ENCODE assay signal across 29 cellular contexts in the genomic region with DNA sequence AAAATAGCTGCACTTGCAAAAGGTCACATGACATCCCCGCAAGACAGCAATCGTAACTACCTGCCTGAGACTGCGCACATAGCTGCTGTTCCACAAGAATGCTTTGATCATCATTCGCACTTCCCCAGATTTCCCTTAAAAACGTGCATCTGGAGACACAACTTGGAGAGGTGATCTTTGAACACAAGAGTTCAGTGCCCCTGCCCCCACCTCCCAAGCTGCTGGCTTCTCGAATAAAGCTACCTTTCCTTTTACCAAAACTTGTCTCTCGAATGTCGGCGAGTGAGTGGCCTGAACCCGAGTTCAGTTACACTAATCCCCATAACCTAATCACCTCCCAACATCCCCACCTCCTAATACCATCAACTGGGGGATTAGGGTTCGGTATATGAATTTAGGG.
"Had no signal": no experiment of that assay in that cellular context is flagged by ENCODE, and none has a peak within 500 bp of the region (broad histone marks: within the 10 kb centered on the region; RNA-seq: fewer than 3 reads in every experiment).

No MANE protein-coding gene starts in this region.

- H3K9me3 ChIP-seq: ascending aorta, breast epithelium had no signal

- ATAC-seq: activated CD4-positive, alpha-beta T cell treated with anti-CD3 and anti-CD28 coated beads for 36 hours; activated CD8-positive, alpha-beta memory T cell treated with anti-CD3 and anti-CD28 coated beads, Interleukin-2, amount 10 ng/mL, durations not matched to agents 7 days and 5 days; activated CD8-positive, alpha-beta T cell treated with anti-CD3 and anti-CD28 coated beads, Interleukin-2, amount 10 ng/mL, durations not matched to agents 7 days and 5 days; activated naive CD4-positive, alpha-beta T cell treated with anti-CD3 and anti-CD28 coated beads, Interleukin-2, amount 50 U/mL, for 72 hours; esophagus mucosa had no signal

- H3K4me1 ChIP-seq: ascending aorta, breast epithelium had no signal

- H3K4me3 Mint-ChIP-seq: activated CD4-positive, alpha-beta memory T cell treated with anti-CD3 and anti-CD28 coated beads for 36 hours; activated CD4-positive, alpha-beta T cell treated with anti-CD3 and anti-CD28 coated beads for 36 hours; activated CD4-positive, alpha-beta T cell treated with anti-CD3 and anti-CD28 coated beads, Interleukin-2, amount 10 ng/mL, durations not matched to agents 24 days and 14 days; activated CD8-positive, alpha-beta memory T cell treated with anti-CD3 and anti-CD28 coated beads, Interleukin-2, amount 10 ng/mL, durations not matched to agents 7 days and 5 days; activated CD8-positive, alpha-beta T cell treated with anti-CD3 and anti-CD28 coated beads, Interleukin-2, amount 10 ng/mL, durations not matched to agents 7 days and 5 days; activated naive CD8-positive, alpha-beta T cell treated with anti-CD3 and anti-CD28 coated beads, Interleukin-2, amount 10 ng/mL, durations not matched to agents 7 days and 5 days; activated T-helper 1 cell treated with anti-CD3 and anti-CD28 coated beads, Interleukin-12 subunit alpha, Interleukin-12 subunit beta, Interleukin-2, Interleukin-4 antibody, amounts not matched to agents 30 ng/mL and 10 ng/mL and 1 ng/mL, durations not matched to agents 14 hours and 24 hours and 36 hours; brain; dendritic cell treated with granulocyte-macrophage colony-stimulating factor and Interleukin-4, amounts not matched to agents 40 ng/mL and 50 ng/mL, for 4 days; endodermal cell had no signal

- H3K27ac ChIP-seq: ascending aorta, breast epithelium, cardiac muscle cell, coronary artery, dorsolateral prefrontal cortex had no signal

- H3K36me3 ChIP-seq: breast epithelium, cardiac muscle cell had no signal

- H3K27me3 ChIP-seq: ascending aorta, breast epithelium, cardiac muscle cell, dorsolateral prefrontal cortex had no signal

- H3K9me3 Mint-ChIP-seq: activated CD4-positive, alpha-beta memory T cell treated with anti-CD3 and anti-CD28 coated beads for 36 hours; activated CD4-positive, alpha-beta T cell treated with anti-CD3 and anti-CD28 coated beads, Interleukin-2, amount 10 ng/mL, durations not matched to agents 24 days and 14 days; activated naive CD4-positive, alpha-beta T cell treated with anti-CD3 and anti-CD28 coated beads, Interleukin-2, amount 50 U/mL, for 72 hours; activated naive CD8-positive, alpha-beta T cell treated with anti-CD3 and anti-CD28 coated beads, Interleukin-2, amount 10 ng/mL, durations not matched to agents 7 days and 5 days; activated T-helper 1 cell treated with anti-CD3 and anti-CD28 coated beads, Interleukin-12 subunit alpha, Interleukin-12 subunit beta, Interleukin-2, Interleukin-4 antibody, amounts not matched to agents 30 ng/mL and 10 ng/mL and 1 ng/mL, durations not matched to agents 14 hours and 24 hours and 36 hours; activated T-helper 2 cell treated with anti-CD3 and anti-CD28 coated beads, Interferon-gamma antibody, Interleukin-2, Interleukin-4, amounts not matched to agents 10 μg/mL and 5 μg/mL and 100 μg/mL, durations not matched to agents 14 hours and 24 hours and 36 hours; brain; dendritic cell treated with granulocyte-macrophage colony-stimulating factor and Interleukin-4, amounts not matched to agents 40 ng/mL and 50 ng/mL, for 4 days; endodermal cell had no signal

- H3K4me3 ChIP-seq: ascending aorta, breast epithelium, cardiac muscle cell, coronary artery, dorsolateral prefrontal cortex had no signal

- H3K36me3 Mint-ChIP-seq: activated CD8-positive, alpha-beta memory T cell treated with anti-CD3 and anti-CD28 coated beads, Interleukin-2, amount 10 ng/mL, durations not matched to agents 7 days and 5 days; activated naive CD4-positive, alpha-beta T cell treated with anti-CD3 and anti-CD28 coated beads, Interleukin-2, amount 50 U/mL, for 72 hours had no signal

- DNase-seq: activated CD4-positive, alpha-beta memory T cell treated with anti-CD3 and anti-CD28 coated beads for 36 hours; activated CD4-positive, alpha-beta T cell treated with anti-CD3 and anti-CD28 coated beads for 36 hours; activated CD4-positive, alpha-beta T cell treated with anti-CD3 and anti-CD28 coated beads, Interleukin-2, amount 10 ng/mL, durations not matched to agents 24 days and 14 days; activated CD4-positive, CD25-positive, alpha-beta regulatory T cell; activated CD4-positive, CD25-positive, alpha-beta regulatory T cell treated with anti-CD3 and anti-CD28 coated beads, Interleukin-2, amount 50 U/mL, for 72 hours; activated CD8-positive, alpha-beta memory T cell treated with anti-CD3 and anti-CD28 coated beads, Interleukin-2, amount 10 ng/mL, durations not matched to agents 7 days and 5 days; activated CD8-positive, alpha-beta memory T cell treated with anti-CD3 and anti-CD28 coated beads, Interleukin-2, amount 50 U/mL, for 4 hours; activated CD8-positive, alpha-beta T cell treated with anti-CD3 and anti-CD28 coated beads, Interleukin-2, amount 10 ng/mL, durations not matched to agents 7 days and 5 days; activated effector memory CD4-positive, alpha-beta T cell treated with anti-CD3 and anti-CD28 coated beads, Interleukin-2, amount 50 U/mL, for 16 hours; activated naive CD8-positive, alpha-beta T cell treated with anti-CD3 and anti-CD28 coated beads, Interleukin-2, amount 10 ng/mL, durations not matched to agents 7 days and 5 days; activated T-cell treated with anti-CD3 and anti-CD28 coated beads, Interleukin-2, amount 50 U/mL, for 1 hour; activated T-cell treated with anti-CD3 and anti-CD28 coated beads, Interleukin-2, amount 50 U/mL, for 48 hours; central memory CD4-positive, alpha-beta T cell; cerebellar nuclear complex; effector memory CD4-positive, alpha-beta T cell; endodermal cell; foreskin fibroblast; T-helper 2 cell had no signal

- H3K27me3 Mint-ChIP-seq: activated CD4-positive, alpha-beta memory T cell treated with anti-CD3 and anti-CD28 coated beads for 36 hours; activated CD4-positive, alpha-beta T cell treated with anti-CD3 and anti-CD28 coated beads for 36 hours; activated CD8-positive, alpha-beta memory T cell treated with anti-CD3 and anti-CD28 coated beads, Interleukin-2, amount 10 ng/mL, durations not matched to agents 7 days and 5 days; activated naive CD8-positive, alpha-beta T cell treated with anti-CD3 and anti-CD28 coated beads, Interleukin-2, amount 10 ng/mL, durations not matched to agents 7 days and 5 days; brain; dendritic cell treated with granulocyte-macrophage colony-stimulating factor and Interleukin-4, amounts not matched to agents 40 ng/mL and 50 ng/mL, for 4 days had no signal

- H3K27ac Mint-ChIP-seq: activated CD4-positive, alpha-beta memory T cell treated with anti-CD3 and anti-CD28 coated beads for 36 hours; activated CD4-positive, alpha-beta T cell treated with anti-CD3 and anti-CD28 coated beads for 36 hours; activated CD4-positive, alpha-beta T cell treated with anti-CD3 and anti-CD28 coated beads, Interleukin-2, amount 10 ng/mL, durations not matched to agents 24 days and 14 days; activated CD8-positive, alpha-beta memory T cell treated with anti-CD3 and anti-CD28 coated beads, Interleukin-2, amount 10 ng/mL, durations not matched to agents 7 days and 5 days; activated CD8-positive, alpha-beta T cell treated with anti-CD3 and anti-CD28 coated beads, Interleukin-2, amount 10 ng/mL, durations not matched to agents 7 days and 5 days; activated naive CD8-positive, alpha-beta T cell treated with anti-CD3 and anti-CD28 coated beads, Interleukin-2, amount 10 ng/mL, durations not matched to agents 7 days and 5 days; activated T-helper 1 cell treated with anti-CD3 and anti-CD28 coated beads, Interleukin-12 subunit alpha, Interleukin-12 subunit beta, Interleukin-2, Interleukin-4 antibody, amounts not matched to agents 30 ng/mL and 10 ng/mL and 1 ng/mL, durations not matched to agents 14 hours and 24 hours and 36 hours; activated T-helper 2 cell treated with anti-CD3 and anti-CD28 coated beads, Interferon-gamma antibody, Interleukin-2, Interleukin-4, amounts not matched to agents 10 μg/mL and 5 μg/mL and 100 μg/mL, durations not matched to agents 14 hours and 24 hours and 36 hours; brain; dendritic cell treated with granulocyte-macrophage colony-stimulating factor and Interleukin-4, amounts not matched to agents 40 ng/mL and 50 ng/mL, for 4 days; endodermal cell had no signal

- H3K4me1 Mint-ChIP-seq: activated CD4-positive, alpha-beta T cell treated with anti-CD3 and anti-CD28 coated beads for 36 hours; activated CD4-positive, alpha-beta T cell treated with anti-CD3 and anti-CD28 coated beads, Interleukin-2, amount 10 ng/mL, durations not matched to agents 24 days and 14 days; activated CD8-positive, alpha-beta memory T cell treated with anti-CD3 and anti-CD28 coated beads, Interleukin-2, amount 10 ng/mL, durations not matched to agents 7 days and 5 days; activated naive CD8-positive, alpha-beta T cell treated with anti-CD3 and anti-CD28 coated beads, Interleukin-2, amount 10 ng/mL, durations not matched to agents 7 days and 5 days; brain; endodermal cell had no signal
